Comparison of ENCODE assay signal across 16 cellular contexts in genomic region chr5:91126888-91127287, GRCh38.
DNase-seq lines count a peak whose midpoint lies in the region; ATAC-seq and TF ChIP-seq lines count a peak whose summit lies in the region.
"Had no signal": no experiment of that assay in that cellular context is flagged by ENCODE, and none has a peak within 500 bp of the region (broad histone marks: within the 10 kb centered on the region; RNA-seq: fewer than 3 reads in every experiment).

No MANE protein-coding gene starts in this region.

- H3K27ac ChIP-seq in mucosa of rectum (ENCODE audit: low read depth in 2 of 2, low read length in 2 of 2) (peak overlapping the region; percentile 45 to 59), thyroid gland (peak overlapping the region; percentile 77 to 90 (median 82))

- H3K4me3 ChIP-seq in mucosa of rectum (ENCODE audit: low read length in 2 of 2): no peak overlapping the region
- H3K4me3 ChIP-seq in thyroid gland (replicated peaks in 1 of 3): no peak overlapping the region

- no peak for TF ChIP-seq POLR2A in thyroid gland (IDR thresholded peaks at IDR 0.05)

- H3K9me3 ChIP-seq in mucosa of rectum (ENCODE audit: control insufficient read depth in 2 of 2, low read length in 2 of 2) (no peaks in the 10 kb centered on the region), thyroid gland (no peaks in the 10 kb centered on the region)

- TF ChIP-seq CTCF in brain (conservative IDR thresholded peaks at IDR 0.05) (no peak), thyroid gland (IDR thresholded peaks at IDR 0.05) (no peak)

- no peak overlapping the region for H3K4me3 Mint-ChIP-seq in brain
- no peak overlapping the region for H3K4me3 Mint-ChIP-seq in T-helper 2 cell treated with Interferon-gamma antibody and Interleukin-4, amounts not matched to agents 5 μg/mL and 100 μg/mL, for 36 hours
- H3K4me3 Mint-ChIP-seq: activated T-cell treated with anti-CD3 and anti-CD28 coated beads, Interleukin-2, amount 50 U/mL, for 4 hours; CD4-positive, alpha-beta memory T cell had no signal

- WGBS in thyroid gland, 2 donors: 66 to 73% methylated on average over 2 of the region's 2 CpGs

- H3K36me3 Mint-ChIP-seq in brain: no peaks in the 10 kb centered on the region
- no peaks in the 10 kb centered on the region for H3K36me3 Mint-ChIP-seq in T-helper 2 cell treated with Interferon-gamma antibody and Interleukin-4, amounts not matched to agents 5 μg/mL and 100 μg/mL, for 36 hours (ENCODE audit: low read depth)
- H3K36me3 Mint-ChIP-seq: CD4-positive, alpha-beta memory T cell had no signal

- H3K27ac Mint-ChIP-seq in brain: peak overlapping the region in 4 of 5 experiments; percentile 19 to 85 (median 53)
- H3K27ac Mint-ChIP-seq in T-helper 2 cell treated with Interferon-gamma antibody and Interleukin-4, amounts not matched to agents 5 μg/mL and 100 μg/mL, for 36 hours: no peak overlapping the region
- H3K27ac Mint-ChIP-seq: CD4-positive, alpha-beta memory T cell had no signal

- intact Hi-C loops in thyroid gland (cut with DNase I): no loop called here

- no peaks in the 10 kb centered on the region for H3K36me3 ChIP-seq in mucosa of rectum (ENCODE audit: control insufficient read depth in 2 of 2, insufficient read depth in 2 of 2, low read length in 2 of 2)
- no peaks in the 10 kb centered on the region for H3K36me3 ChIP-seq in thyroid gland

- no peak for ATAC-seq in GM21723 (IDR thresholded peaks at IDR 0.05; ENCODE audit: unreplicated experiment)
- ATAC-seq in HG03457 (IDR thresholded peaks at IDR 0.05; ENCODE audit: unreplicated experiment): no peak
- ATAC-seq: activated T-cell treated with anti-CD3 and anti-CD28 coated beads, Interleukin-2, amount 50 U/mL, for 4 hours; left lobe of liver had no signal

- DNase-seq in DMS53 (lab: John Stamatoyannopoulos, UW) (peak; percentile 31), DMS53 treated with DMSO at 0.1 percent for 48 hours (lab: John Stamatoyannopoulos, UW; ENCODE audit: unreplicated experiment) (no peak), thyroid gland (no peak)
- DNase-seq in T-helper 2 cell treated with Interferon-gamma antibody and Interleukin-4, amounts not matched to agents 5 μg/mL and 100 μg/mL, for 36 hours (ENCODE audit: low spot score): no peak
- DNase-seq: activated CD4-positive, alpha-beta T cell treated with anti-CD3 and anti-CD28 coated beads for 48 hours; activated T-cell treated with anti-CD3 and anti-CD28 coated beads, Interleukin-2, amount 50 U/mL, for 4 hours; CD4-positive, alpha-beta memory T cell; hypothalamus; NCI-H2081; SHP77; substantia nigra had no signal

- peaks cover 0 to 7% (median 0%) of the 10 kb centered on the region in 5 experiments for H3K9me3 Mint-ChIP-seq in brain
- no peaks in the 10 kb centered on the region for H3K9me3 Mint-ChIP-seq in T-helper 2 cell treated with Interferon-gamma antibody and Interleukin-4, amounts not matched to agents 5 μg/mL and 100 μg/mL, for 36 hours
- H3K9me3 Mint-ChIP-seq: activated T-cell treated with anti-CD3 and anti-CD28 coated beads, Interleukin-2, amount 50 U/mL, for 4 hours had no signal

- H3K4me1 Mint-ChIP-seq in brain: peaks cover 65% of the 10 kb centered on the region
- H3K4me1 Mint-ChIP-seq in T-helper 2 cell treated with Interferon-gamma antibody and Interleukin-4, amounts not matched to agents 5 μg/mL and 100 μg/mL, for 36 hours (ENCODE audit: low read depth): no peaks in the 10 kb centered on the region
- H3K4me1 Mint-ChIP-seq: CD4-positive, alpha-beta memory T cell had no signal

- no peaks in the 10 kb centered on the region for H3K27me3 ChIP-seq in mucosa of rectum (ENCODE audit: control insufficient read depth in 2 of 2, insufficient read depth in 2 of 2, low read length in 2 of 2)
- H3K27me3 ChIP-seq in thyroid gland: no peaks in the 10 kb centered on the region

- H3K27me3 Mint-ChIP-seq in brain: no peaks in the 10 kb centered on the region
- peaks cover 14% of the 10 kb centered on the region for H3K27me3 Mint-ChIP-seq in T-helper 2 cell treated with Interferon-gamma antibody and Interleukin-4, amounts not matched to agents 5 μg/mL and 100 μg/mL, for 36 hours (ENCODE audit: low read depth)
- H3K27me3 Mint-ChIP-seq: CD4-positive, alpha-beta memory T cell had no signal

- H3K9ac ChIP-seq in mucosa of rectum (ENCODE audit: low read depth in 1 of 2, low read length in 2 of 2): no peak overlapping the region

- H3K4me1 ChIP-seq in mucosa of rectum (ENCODE audit: control insufficient read depth in 2 of 2, insufficient read depth in 2 of 2, low read length in 2 of 2) (peaks cover 13 to 17% of the 10 kb centered on the region in 2 donors), thyroid gland (peaks cover 41 to 59% of the 10 kb centered on the region in 2 donors)
